Comparison of ENCODE assay signal across 6 cellular contexts in the genomic region with DNA sequence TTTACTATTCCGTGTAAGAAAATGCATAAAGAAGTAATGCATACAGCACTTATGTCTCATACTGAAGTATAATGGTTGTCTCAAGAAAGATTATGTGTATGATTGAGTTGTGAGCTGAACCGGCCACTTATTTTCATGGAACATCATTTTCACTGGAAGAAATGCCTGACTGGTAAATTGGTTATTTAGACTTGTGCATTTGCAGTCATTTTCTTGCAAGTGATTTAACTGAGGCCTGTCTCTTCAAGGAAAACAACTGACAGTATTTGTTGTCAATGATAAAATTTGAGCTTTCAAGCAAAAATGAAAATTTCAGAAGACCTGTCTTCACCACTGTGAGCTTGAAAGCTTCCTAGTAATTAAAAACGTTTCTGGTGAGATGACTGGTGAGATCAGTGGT.
"Had no signal": no experiment of that assay in that cellular context is flagged by ENCODE, and none has a peak within 500 bp of the region (broad histone marks: within the 10 kb centered on the region; RNA-seq: fewer than 3 reads in every experiment).

No MANE protein-coding gene starts in this region.

- H3K4me3 ChIP-seq: K562 had no signal

- FAIRE-seq: HTR-8/SVneo, K562 had no signal

- H3K27ac Mint-ChIP-seq: IgD-negative memory B cell had no signal

- H3K9me3 Mint-ChIP-seq: IgD-negative memory B cell had no signal

- H3K4me3 Mint-ChIP-seq: IgD-negative memory B cell had no signal

- H3K36me3 Mint-ChIP-seq: IgD-negative memory B cell had no signal

- H3K27ac ChIP-seq: HL-60 had no signal

- H3K4me1 Mint-ChIP-seq: IgD-negative memory B cell had no signal

- DNase-seq: IMR-90, KBM-7 had no signal
